19 cellular contexts compared by ENCODE assay signal in the genomic region with DNA sequence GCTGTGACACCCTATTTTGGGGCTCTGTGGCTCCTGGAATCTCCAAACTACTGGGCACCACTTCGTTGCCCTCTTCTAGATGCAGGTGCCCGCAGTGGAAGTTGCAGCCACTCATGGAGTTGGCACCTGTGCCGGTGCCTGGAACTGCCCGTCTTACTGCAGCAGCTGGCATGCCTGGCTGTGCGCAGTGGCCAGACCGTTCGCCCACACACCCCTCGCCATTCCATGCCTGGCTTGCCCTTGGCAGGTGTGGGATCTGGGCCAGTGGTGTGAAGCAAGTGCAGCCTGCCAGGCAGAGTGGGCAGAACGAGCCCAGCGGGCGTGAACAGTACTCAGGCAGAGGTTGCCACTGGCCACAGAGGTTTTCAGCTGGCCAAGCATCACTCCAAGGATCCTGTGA.
"Had no signal": no experiment of that assay in that cellular context is flagged by ENCODE, and none has a peak within 500 bp of the region (broad histone marks: within the 10 kb centered on the region; RNA-seq: fewer than 3 reads in every experiment).

No MANE protein-coding gene starts in this region.

- H3K27me3 ChIP-seq: gastrocnemius medialis, heart right ventricle, left lung, neutrophil, right lobe of liver, stomach, uterus had no signal

- FAIRE-seq: endometrium had no signal

- H3K27ac ChIP-seq: gastrocnemius medialis, heart right ventricle, left lung, lower lobe of right lung, neutrophil, psoas muscle, right lobe of liver, stomach, uterus had no signal

- H3K4me1 ChIP-seq: gastrocnemius medialis, heart right ventricle, left lung, lower lobe of right lung, psoas muscle, right lobe of liver, stomach, uterus had no signal

- H3K36me3 ChIP-seq: gastrocnemius medialis, heart right ventricle, left lung, lower lobe of right lung, neutrophil, right lobe of liver, stomach, uterus had no signal

- ATAC-seq: esophagus mucosa; gastrocnemius medialis; heart right ventricle; left lung; lower lobe of right lung; naive thymus-derived CD4-positive, alpha-beta T cell had no signal

- H3K9me3 ChIP-seq: gastrocnemius medialis, lower lobe of right lung, neutrophil, psoas muscle, right lobe of liver, uterus had no signal

- DNase-seq: effector memory CD4-positive, alpha-beta T cell; gastrocnemius medialis; heart right ventricle; islet precursor cell; left lung; lower lobe of right lung; mesendoderm; naive thymus-derived CD4-positive, alpha-beta T cell; nephron progenitor cell; retina; right lobe of liver; stimulated activated naive CD4-positive, alpha-beta T cell; stomach; substantia nigra; uterus had no signal

- H3K4me3 ChIP-seq: gastrocnemius medialis, heart right ventricle, left lung, lower lobe of right lung, psoas muscle, right lobe of liver, stomach, uterus had no signal
